ENCODE assay signal across 20 cellular contexts in genomic region chr7:11749629-11750028, GRCh38.
"Had no signal": no experiment of that assay in that cellular context is flagged by ENCODE, and none has a peak within 500 bp of the region (broad histone marks: within the 10 kb centered on the region; RNA-seq: fewer than 3 reads in every experiment).

No MANE protein-coding gene starts in this region.

- H3K4me1 Mint-ChIP-seq: activated CD4-positive, alpha-beta T cell treated with anti-CD3 and anti-CD28 coated beads for 36 hours; central memory CD8-positive, alpha-beta T cell; naive thymus-derived CD8-positive, alpha-beta T cell; stimulated activated memory B cell treated with anti-CD40 and anti-IgM and Interleukin-4, amounts not matched to agents 10 μg/mL and 1 μg/mL and 100 μg/mL, for 72 hours; T-helper 17 cell had no signal

- H3K9me3 ChIP-seq: gastrocnemius medialis, uterus had no signal

- H3K9me3 Mint-ChIP-seq: activated T-cell treated with anti-CD3 and anti-CD28 coated beads, Interleukin-2, amount 50 U/mL, for 24 hours had no signal

- H3K36me3 Mint-ChIP-seq: activated CD4-positive, alpha-beta memory T cell treated with anti-CD3 and anti-CD28 coated beads for 36 hours; activated naive CD4-positive, alpha-beta T cell treated with anti-CD3 and anti-CD28 coated beads, Interleukin-2, amount 50 U/mL, for 72 hours; naive thymus-derived CD8-positive, alpha-beta T cell; stimulated activated memory B cell treated with anti-CD40 and anti-IgM and Interleukin-4, amounts not matched to agents 10 μg/mL and 1 μg/mL and 100 μg/mL, for 72 hours had no signal

- H3K27me3 Mint-ChIP-seq: activated CD4-positive, alpha-beta memory T cell treated with anti-CD3 and anti-CD28 coated beads for 36 hours; activated CD4-positive, alpha-beta T cell treated with anti-CD3 and anti-CD28 coated beads for 36 hours; activated T-cell treated with anti-CD3 and anti-CD28 coated beads, Interleukin-2, amount 50 U/mL, for 24 hours; brain; central memory CD8-positive, alpha-beta T cell; stimulated activated memory B cell treated with anti-CD40 and anti-IgM and Interleukin-4, amounts not matched to agents 10 μg/mL and 1 μg/mL and 100 μg/mL, for 72 hours; T-helper 17 cell had no signal

- H3K27me3 ChIP-seq: gastrocnemius medialis, uterus had no signal

- H3K4me3 Mint-ChIP-seq: activated CD4-positive, alpha-beta memory T cell treated with anti-CD3 and anti-CD28 coated beads for 36 hours; activated CD4-positive, alpha-beta T cell treated with anti-CD3 and anti-CD28 coated beads for 36 hours; activated T-cell treated with anti-CD3 and anti-CD28 coated beads, Interleukin-2, amount 50 U/mL, for 24 hours; brain; central memory CD8-positive, alpha-beta T cell; naive thymus-derived CD8-positive, alpha-beta T cell; stimulated activated memory B cell treated with anti-CD40 and anti-IgM and Interleukin-4, amounts not matched to agents 10 μg/mL and 1 μg/mL and 100 μg/mL, for 72 hours; T-helper 17 cell had no signal

- H3K27ac ChIP-seq: gastrocnemius medialis, uterus, WERI-Rb-1 had no signal

- H3K27ac Mint-ChIP-seq: activated CD4-positive, alpha-beta memory T cell treated with anti-CD3 and anti-CD28 coated beads for 36 hours; activated CD4-positive, alpha-beta T cell treated with anti-CD3 and anti-CD28 coated beads for 36 hours; activated naive CD4-positive, alpha-beta T cell treated with anti-CD3 and anti-CD28 coated beads, Interleukin-2, amount 50 U/mL, for 72 hours; activated T-cell treated with anti-CD3 and anti-CD28 coated beads, Interleukin-2, amount 50 U/mL, for 24 hours; brain; naive thymus-derived CD8-positive, alpha-beta T cell; stimulated activated memory B cell treated with anti-CD40 and anti-IgM and Interleukin-4, amounts not matched to agents 10 μg/mL and 1 μg/mL and 100 μg/mL, for 72 hours; T-helper 17 cell had no signal

- DNase-seq: activated CD4-positive, alpha-beta memory T cell treated with anti-CD3 and anti-CD28 coated beads for 36 hours; activated CD4-positive, alpha-beta T cell treated with anti-CD3 and anti-CD28 coated beads for 36 hours; activated effector memory CD4-positive, alpha-beta T cell treated with anti-CD3 and anti-CD28 coated beads, Interleukin-2, amount 50 U/mL, for 16 hours; activated T-cell treated with anti-CD3 and anti-CD28 coated beads, Interleukin-2, amount 50 U/mL, for 24 hours; amniotic stem cell; cortex of kidney; effector CD4-positive, alpha-beta T cell; gastrocnemius medialis; islet precursor cell; mammary epithelial cell; naive thymus-derived CD8-positive, alpha-beta T cell; stimulated activated CD4-positive, alpha-beta T cell treated with anti-CD3 and anti-CD28 coated beads, Interleukin-2, amount 100 ng/mL, for 48 hours; T-helper 17 cell; uterus had no signal

- H3K36me3 ChIP-seq: gastrocnemius medialis, uterus, WERI-Rb-1 had no signal

- H3K4me3 ChIP-seq: gastrocnemius medialis, uterus had no signal

- ATAC-seq: activated CD4-positive, alpha-beta T cell treated with anti-CD3 and anti-CD28 coated beads for 36 hours; activated naive CD4-positive, alpha-beta T cell treated with anti-CD3 and anti-CD28 coated beads, Interleukin-2, amount 50 U/mL, for 72 hours; gastrocnemius medialis; naive thymus-derived CD8-positive, alpha-beta T cell; stimulated activated memory B cell treated with anti-CD40 and anti-IgM and Interleukin-4, amounts not matched to agents 10 μg/mL and 1 μg/mL and 100 μg/mL, for 72 hours; T-helper 17 cell had no signal

- FAIRE-seq: endothelial cell of umbilical vein had no signal

- H3K4me1 ChIP-seq: gastrocnemius medialis, uterus had no signal
